9 cellular contexts compared by ENCODE assay signal in the genomic region with DNA sequence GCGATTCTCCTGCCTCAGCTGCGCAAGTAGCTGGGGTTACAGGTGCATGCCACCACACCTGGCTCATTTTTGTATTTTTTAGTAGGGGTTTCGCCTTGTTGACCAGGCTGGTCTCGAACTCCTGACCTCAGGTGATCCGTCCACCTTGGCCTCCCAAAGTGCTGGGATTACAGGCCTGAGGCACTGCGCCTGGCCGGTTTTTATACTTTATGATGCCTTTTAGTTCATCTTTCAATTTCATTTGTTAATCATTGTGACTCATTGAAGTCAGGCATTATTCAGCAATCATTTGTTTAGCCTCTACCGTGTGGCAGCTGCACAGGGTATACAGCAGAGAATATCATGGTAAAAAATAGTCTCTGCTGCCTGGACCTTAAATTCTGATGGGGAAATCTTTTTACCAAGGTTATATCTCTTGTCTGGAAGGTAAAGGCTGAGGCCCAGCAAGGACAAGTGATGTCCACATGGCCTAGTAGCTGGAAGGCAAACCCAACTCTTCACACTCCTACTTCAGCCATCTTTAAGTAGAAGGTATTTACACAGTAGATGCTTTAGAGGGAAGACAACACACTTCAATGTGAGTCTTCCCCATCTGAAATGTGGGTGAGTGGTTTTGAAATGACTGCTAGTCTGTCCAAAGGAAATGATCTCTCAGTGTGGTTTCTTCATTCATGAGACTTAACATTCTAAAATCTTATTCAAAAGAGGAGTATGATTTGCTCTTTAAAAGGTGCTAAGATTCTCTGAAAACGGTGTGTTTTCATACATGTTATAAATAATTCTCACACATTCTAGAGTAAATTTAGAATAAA. TPM values are rescaled to one million over a fixed set of nuclear protein-coding genes. Genes with fewer than 3 reads are reported as not detected.
DNase-seq lines count a peak whose midpoint lies in the region; ATAC-seq and TF ChIP-seq lines count a peak whose summit lies in the region.
"Had no signal": no experiment of that assay in that cellular context is flagged by ENCODE, and none has a peak within 500 bp of the region (broad histone marks: within the 10 kb centered on the region; RNA-seq: fewer than 3 reads in every experiment).

No MANE protein-coding gene starts in this region.

- no peak for TF ChIP-seq POLR2A in gastrocnemius medialis (IDR thresholded peaks at IDR 0.05)

- peaks cover 62% of the 10 kb centered on the region for H3K4me1 Mint-ChIP-seq in activated CD4-positive, alpha-beta T cell treated with anti-CD3 and anti-CD28 coated beads for 36 hours
- peaks cover 42% of the 10 kb centered on the region for H3K4me1 Mint-ChIP-seq in activated T-helper 1 cell treated with anti-CD3 and anti-CD28 coated beads, Interleukin-12 subunit alpha, Interleukin-12 subunit beta, Interleukin-2, Interleukin-4 antibody, amounts not matched to agents 30 ng/mL and 10 ng/mL and 1 ng/mL, durations not matched to agents 14 hours and 24 hours and 36 hours (ENCODE audit: low read depth)

- in situ Hi-C loops in gastrocnemius medialis (cut with MboI; ENCODE audit: low sequenced_read_pairs in 4 of 4) = no loop called here

- TF ChIP-seq CTCF in gastrocnemius medialis (IDR thresholded peaks at IDR 0.05 in 4 of 5, conservative IDR thresholded peaks at IDR 0.05 in 1 of 5) = no peak

- H3K27me3 ChIP-seq in gastrocnemius medialis = no peaks in the 10 kb centered on the region

- no peaks in the 10 kb centered on the region for H3K27me3 Mint-ChIP-seq in activated CD4-positive, alpha-beta T cell treated with anti-CD3 and anti-CD28 coated beads for 36 hours
- no peaks in the 10 kb centered on the region for H3K27me3 Mint-ChIP-seq in activated T-helper 1 cell treated with anti-CD3 and anti-CD28 coated beads, Interleukin-12 subunit alpha, Interleukin-12 subunit beta, Interleukin-2, Interleukin-4 antibody, amounts not matched to agents 30 ng/mL and 10 ng/mL and 1 ng/mL, durations not matched to agents 14 hours and 24 hours and 36 hours (ENCODE audit: insufficient read depth)

- H3K36me3 ChIP-seq in gastrocnemius medialis = peaks cover 0 to under 1% of the 10 kb centered on the region in 2 donors

- H3K9me3 Mint-ChIP-seq in activated CD4-positive, alpha-beta T cell treated with anti-CD3 and anti-CD28 coated beads for 36 hours (ENCODE audit: low read depth) = no peaks in the 10 kb centered on the region
- H3K9me3 Mint-ChIP-seq in activated T-helper 1 cell treated with anti-CD3 and anti-CD28 coated beads, Interleukin-12 subunit alpha, Interleukin-12 subunit beta, Interleukin-2, Interleukin-4 antibody, amounts not matched to agents 30 ng/mL and 10 ng/mL and 1 ng/mL, durations not matched to agents 14 hours and 24 hours and 36 hours = no peaks in the 10 kb centered on the region

- peak overlapping the region; percentile 97 for H3K27ac Mint-ChIP-seq in activated CD4-positive, alpha-beta T cell treated with anti-CD3 and anti-CD28 coated beads for 36 hours
- H3K27ac Mint-ChIP-seq in activated T-helper 1 cell treated with anti-CD3 and anti-CD28 coated beads, Interleukin-12 subunit alpha, Interleukin-12 subunit beta, Interleukin-2, Interleukin-4 antibody, amounts not matched to agents 30 ng/mL and 10 ng/mL and 1 ng/mL, durations not matched to agents 14 hours and 24 hours and 36 hours = peak overlapping the region; percentile 85

- peaks cover 2% of the 10 kb centered on the region for H3K36me3 Mint-ChIP-seq in activated CD4-positive, alpha-beta T cell treated with anti-CD3 and anti-CD28 coated beads for 36 hours (ENCODE audit: low read depth)
- H3K36me3 Mint-ChIP-seq in activated T-helper 1 cell treated with anti-CD3 and anti-CD28 coated beads, Interleukin-12 subunit alpha, Interleukin-12 subunit beta, Interleukin-2, Interleukin-4 antibody, amounts not matched to agents 30 ng/mL and 10 ng/mL and 1 ng/mL, durations not matched to agents 14 hours and 24 hours and 36 hours (ENCODE audit: low read depth) = peaks cover 13% of the 10 kb centered on the region

- CTCF ChIA-PET in activated CD4-positive, alpha-beta T cell treated with anti-CD3 and anti-CD28 coated beads for 36 hours (lab: Charles Lee) = interaction anchor here (0.6 to 1.1 kb wide), 3 partner anchors 32 to 81 kb away, joined by 3 read pairs; no protein-coding TSS in a partner anchor

- H3K4me3 ChIP-seq in gastrocnemius medialis = no peak overlapping the region

- DNase-seq in activated CD4-positive, alpha-beta T cell treated with anti-CD3 and anti-CD28 coated beads for 36 hours = peak; percentile 30
- no peak for DNase-seq in activated CD4-positive, alpha-beta T cell treated with anti-CD3 and anti-CD28 coated beads, Interleukin-2, amount 50 U/mL, for 48 hours
- peak; percentile 26 for DNase-seq in activated T-helper 1 cell treated with anti-CD3 and anti-CD28 coated beads, Interleukin-12 subunit alpha, Interleukin-12 subunit beta, Interleukin-2, Interleukin-4 antibody, amounts not matched to agents 30 ng/mL and 10 ng/mL and 1 ng/mL, durations not matched to agents 14 hours and 24 hours and 36 hours (ENCODE audit: low spot score)
- DNase-seq in gastrocnemius medialis (no peak), HPDE6-E6E7 (ENCODE audit: extremely low spot score) (no peak), kidney glomerular epithelial cell (lab: John Stamatoyannopoulos, UW) (no peak)
- DNase-seq: PC-9 had no signal

- intact Hi-C loops in activated CD4-positive, alpha-beta T cell treated with anti-CD3 and anti-CD28 coated beads for 36 hours (cut with DNase I, micrococcal nuclease) = loop anchor here (1.0 kb wide), 3 partner anchors 41 to 62 kb away; no protein-coding TSS in a partner anchor
- intact Hi-C loops in activated T-helper 1 cell treated with anti-CD3 and anti-CD28 coated beads, Interleukin-12 subunit alpha, Interleukin-12 subunit beta, Interleukin-2, Interleukin-4 antibody, amounts not matched to agents 30 ng/mL and 10 ng/mL and 1 ng/mL, durations not matched to agents 14 hours and 24 hours and 36 hours (cut with micrococcal nuclease) = loop anchor here (1.0 kb wide), 2 partner anchors 62 to 144 kb away; partner anchors contain the start of gene FAM83G
- intact Hi-C loops in gastrocnemius medialis (cut with DNase I; ENCODE audit: low total_unique reads) = no loop called here

- H3K9me3 ChIP-seq in gastrocnemius medialis = no peaks in the 10 kb centered on the region

- POLR2A ChIA-PET in activated CD4-positive, alpha-beta T cell treated with anti-CD3 and anti-CD28 coated beads for 36 hours (lab: Charles Lee) = interaction anchor here (0.7 kb wide), 2 partner anchors 11 to 97 kb away, joined by 3 to 6 read pairs; no protein-coding TSS in a partner anchor

- ATAC-seq in activated CD4-positive, alpha-beta T cell treated with anti-CD3 and anti-CD28 coated beads for 36 hours = peak; percentile 60
- peak; percentile 25 for ATAC-seq in HG02970 (IDR thresholded peaks at IDR 0.05; ENCODE audit: low FRiP score, unreplicated experiment)
- no peak for ATAC-seq in gastrocnemius medialis
- no peak for ATAC-seq in HG03039 (IDR thresholded peaks at IDR 0.05; ENCODE audit: unreplicated experiment)

- H3K4me3 Mint-ChIP-seq in activated CD4-positive, alpha-beta T cell treated with anti-CD3 and anti-CD28 coated beads for 36 hours = peak overlapping the region; percentile 65
- H3K4me3 Mint-ChIP-seq in activated T-helper 1 cell treated with anti-CD3 and anti-CD28 coated beads, Interleukin-12 subunit alpha, Interleukin-12 subunit beta, Interleukin-2, Interleukin-4 antibody, amounts not matched to agents 30 ng/mL and 10 ng/mL and 1 ng/mL, durations not matched to agents 14 hours and 24 hours and 36 hours = peak overlapping the region; percentile 68

- peak overlapping the region in 3 of 4 donors; percentile 16 to 88 (median 30) for H3K27ac ChIP-seq in gastrocnemius medialis
- H3K27ac ChIP-seq: PC-9 had no signal

- peaks cover 9 to 13% of the 10 kb centered on the region in 2 donors for H3K4me1 ChIP-seq in gastrocnemius medialis

RNA-seq across cellular contexts. Expression of gene PRPSAP2, which starts 2.4 kb away (rescaled TPM):
- 10 to 100 TPM; 44.6 to 56.6 TPM for total RNA-seq in activated CD4-positive, alpha-beta T cell treated with anti-CD3 and anti-CD28 coated beads for 36 hours
- 74.3 and 78.2 TPM in 2 replicates for total RNA-seq in activated T-helper 1 cell treated with anti-CD3 and anti-CD28 coated beads, Interleukin-12 subunit alpha, Interleukin-12 subunit beta, Interleukin-2, Interleukin-4 antibody, amounts not matched to agents 30 ng/mL and 10 ng/mL and 1 ng/mL, durations not matched to agents 14 hours and 24 hours and 36 hours
- 10 to 100 TPM in 2 of 4 donors, 1 to 10 TPM in 2; 7.9 to 15.8 (median 10.3) TPM for total RNA-seq in gastrocnemius medialis

Comparison
In these comparisons a context has a peak if more than half of its experiments do, and no peak if none do; other contexts are left out.
1. DNase-seq: peak in activated CD4-positive, alpha-beta T cell treated with anti-CD3 and anti-CD28 coated beads for 36 hours (single experiment) and activated T-helper 1 cell treated with anti-CD3 and anti-CD28 coated beads, Interleukin-12 subunit alpha, Interleukin-12 subunit beta, Interleukin-2, Interleukin-4 antibody, amounts not matched to agents 30 ng/mL and 10 ng/mL and 1 ng/mL, durations not matched to agents 14 hours and 24 hours and 36 hours (single experiment); none in activated CD4-positive, alpha-beta T cell treated with anti-CD3 and anti-CD28 coated beads, Interleukin-2, amount 50 U/mL, for 48 hours (0 of 2), gastrocnemius medialis (0 of 2), HPDE6-E6E7 (single experiment) and kidney glomerular epithelial cell (single experiment).
2. ATAC-seq: peak in activated CD4-positive, alpha-beta T cell treated with anti-CD3 and anti-CD28 coated beads for 36 hours (single experiment) and HG02970 (single experiment); none in gastrocnemius medialis (0 of 2) and HG03039 (single experiment).